In genomic region chr20:36235892-36236785, GRCh38 we compare ENCODE assay signal across 8 cellular contexts. TPM values are rescaled to one million over a fixed set of nuclear protein-coding genes. Genes with fewer than 3 reads are reported as not detected.
DNase-seq lines count a peak whose midpoint lies in the region; ATAC-seq and TF ChIP-seq lines count a peak whose summit lies in the region.

Gene AAR2, plus strand, starts transcription at chr20:36236478. Its CDS starts 3,391 bp downstream, at chr20:36239869.

- no peaks in the 10 kb centered on the region for H3K27me3 Mint-ChIP-seq in activated T-helper 2 cell treated with anti-CD3 and anti-CD28 coated beads, Interferon-gamma antibody, Interleukin-2, Interleukin-4, amounts not matched to agents 10 μg/mL and 5 μg/mL and 100 μg/mL, durations not matched to agents 14 hours and 24 hours and 36 hours (ENCODE audit: low read depth)
- peaks cover 4 to 10% of the 10 kb centered on the region in 2 donors for H3K27me3 Mint-ChIP-seq in natural killer cell treated with Interleukin-12 subunit alpha and Interleukin-12 subunit beta and Interleukin-15 and Interleukin-18, amount 100 ng/mL, for 72 hours

- H3K9me3 Mint-ChIP-seq in activated T-helper 2 cell treated with anti-CD3 and anti-CD28 coated beads, Interferon-gamma antibody, Interleukin-2, Interleukin-4, amounts not matched to agents 10 μg/mL and 5 μg/mL and 100 μg/mL, durations not matched to agents 14 hours and 24 hours and 36 hours: no peaks in the 10 kb centered on the region
- H3K9me3 Mint-ChIP-seq in natural killer cell treated with Interleukin-12 subunit alpha and Interleukin-12 subunit beta and Interleukin-15 and Interleukin-18, amount 100 ng/mL, for 72 hours: no peaks in the 10 kb centered on the region

- DNase-seq in AG20443 (ENCODE audit: low spot score): peak; percentile 95
- DNase-seq in Kasumi-1 (lab: John Stamatoyannopoulos, UW): peak; percentile 86
- peak; percentile 75 for DNase-seq in activated T-helper 2 cell treated with anti-CD3 and anti-CD28 coated beads, Interferon-gamma antibody, Interleukin-2, Interleukin-4, amounts not matched to agents 10 μg/mL and 5 μg/mL and 100 μg/mL, durations not matched to agents 14 hours and 24 hours and 36 hours (ENCODE audit: low spot score)
- peak; percentile 76 for DNase-seq in fibroblast of peridontal ligament (ENCODE audit: extremely low read depth)
- peak; percentile 82 for DNase-seq in natural killer cell treated with Interleukin-12 subunit alpha and Interleukin-12 subunit beta and Interleukin-15 and Interleukin-18, amount 100 ng/mL, for 72 hours (ENCODE audit: low spot score)
- DNase-seq in stimulated activated naive CD4-positive, alpha-beta T cell (lab: John Stamatoyannopoulos, UW): peak; percentile 51 to 80 (median 60)

- peaks cover 22% of the 10 kb centered on the region for H3K4me1 Mint-ChIP-seq in activated T-helper 2 cell treated with anti-CD3 and anti-CD28 coated beads, Interferon-gamma antibody, Interleukin-2, Interleukin-4, amounts not matched to agents 10 μg/mL and 5 μg/mL and 100 μg/mL, durations not matched to agents 14 hours and 24 hours and 36 hours (ENCODE audit: low read depth)
- H3K4me1 Mint-ChIP-seq in natural killer cell treated with Interleukin-12 subunit alpha and Interleukin-12 subunit beta and Interleukin-15 and Interleukin-18, amount 100 ng/mL, for 72 hours (ENCODE audit: low read depth in 2 of 2): peaks cover 19 to 27% of the 10 kb centered on the region in 2 donors

- peaks cover 35% of the 10 kb centered on the region for H3K36me3 Mint-ChIP-seq in activated T-helper 2 cell treated with anti-CD3 and anti-CD28 coated beads, Interferon-gamma antibody, Interleukin-2, Interleukin-4, amounts not matched to agents 10 μg/mL and 5 μg/mL and 100 μg/mL, durations not matched to agents 14 hours and 24 hours and 36 hours (ENCODE audit: low read depth)
- H3K36me3 Mint-ChIP-seq in natural killer cell treated with Interleukin-12 subunit alpha and Interleukin-12 subunit beta and Interleukin-15 and Interleukin-18, amount 100 ng/mL, for 72 hours: peaks cover 12% of the 10 kb centered on the region

- H3K4me3 Mint-ChIP-seq in activated T-helper 2 cell treated with anti-CD3 and anti-CD28 coated beads, Interferon-gamma antibody, Interleukin-2, Interleukin-4, amounts not matched to agents 10 μg/mL and 5 μg/mL and 100 μg/mL, durations not matched to agents 14 hours and 24 hours and 36 hours (ENCODE audit: low read depth): peak within 1 kb of the TSS; percentile 82
- peak within 1 kb of the TSS; percentile 93 for H3K4me3 Mint-ChIP-seq in natural killer cell treated with Interleukin-12 subunit alpha and Interleukin-12 subunit beta and Interleukin-15 and Interleukin-18, amount 100 ng/mL, for 72 hours

- H3K27ac Mint-ChIP-seq in activated T-helper 2 cell treated with anti-CD3 and anti-CD28 coated beads, Interferon-gamma antibody, Interleukin-2, Interleukin-4, amounts not matched to agents 10 μg/mL and 5 μg/mL and 100 μg/mL, durations not matched to agents 14 hours and 24 hours and 36 hours: peak within 1 kb of the TSS; percentile 86
- peak within 1 kb of the TSS; percentile 87 to 94 for H3K27ac Mint-ChIP-seq in natural killer cell treated with Interleukin-12 subunit alpha and Interleukin-12 subunit beta and Interleukin-15 and Interleukin-18, amount 100 ng/mL, for 72 hours

- peak; percentile 94 for TF ChIP-seq POLR2A in Raji (IDR thresholded peaks at IDR 0.05; ENCODE audit: insufficient read depth, low read depth, low read length)

- ATAC-seq in GM19372 (IDR thresholded peaks at IDR 0.05; ENCODE audit: low read depth, unreplicated experiment): peak; percentile 57
- ATAC-seq in natural killer cell treated with Interleukin-12 subunit alpha and Interleukin-12 subunit beta and Interleukin-15 and Interleukin-18, amount 100 ng/mL, for 72 hours: peak; percentile 95 to 97

- intact Hi-C loops in activated T-helper 2 cell treated with anti-CD3 and anti-CD28 coated beads, Interferon-gamma antibody, Interleukin-2, Interleukin-4, amounts not matched to agents 10 μg/mL and 5 μg/mL and 100 μg/mL, durations not matched to agents 14 hours and 24 hours and 36 hours (cut with micrococcal nuclease): no loop called here

RNA-seq across cellular contexts. Expression of gene AAR2, which starts in this region (rescaled TPM):
- 27.1 and 28.5 TPM in 2 replicates for total RNA-seq in activated T-helper 2 cell treated with anti-CD3 and anti-CD28 coated beads, Interferon-gamma antibody, Interleukin-2, Interleukin-4, amounts not matched to agents 10 μg/mL and 5 μg/mL and 100 μg/mL, durations not matched to agents 14 hours and 24 hours and 36 hours
- 10 to 100 TPM; 33.3 to 38.0 TPM for total RNA-seq in natural killer cell treated with Interleukin-12 subunit alpha and Interleukin-12 subunit beta and Interleukin-15 and Interleukin-18, amount 100 ng/mL, for 72 hours

Comparison
In these comparisons a context has a peak if more than half of its experiments do, and no peak if none do; other contexts are left out.
1. Peak in every context shown above with its lines: DNase-seq and ATAC-seq.